In the genomic region with DNA sequence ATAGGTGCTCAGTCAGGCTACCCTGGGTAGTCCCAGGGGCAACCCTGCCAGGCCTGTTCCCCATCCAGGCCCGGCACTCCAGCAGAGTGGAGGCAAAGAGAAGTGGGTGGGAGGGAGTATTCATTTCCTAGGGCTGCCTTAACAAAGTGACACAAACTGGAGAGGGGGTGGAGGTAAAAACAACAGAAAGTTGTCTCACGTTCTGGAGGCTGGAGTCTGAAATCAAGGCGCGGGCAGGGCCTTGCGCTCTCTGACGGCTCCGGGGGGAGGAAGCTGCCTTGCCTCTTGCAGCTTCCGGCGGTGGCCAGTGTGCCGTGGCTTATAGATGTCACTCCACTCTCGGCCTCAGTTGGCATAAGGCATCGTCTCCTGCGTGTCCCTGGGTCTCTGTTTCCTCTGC, we compare ENCODE assay signal across 11 cellular contexts.
A peak's percentile ranks its signal among the peaks of the same experiment; 100 is the strongest.
DNase-seq lines count a peak whose midpoint lies in the region; ATAC-seq, FAIRE-seq and TF ChIP-seq lines count a peak whose summit lies in the region.
"Had no signal": no experiment of that assay in that cellular context is flagged by ENCODE, and none has a peak within 500 bp of the region (broad histone marks: within the 10 kb centered on the region; RNA-seq: fewer than 3 reads in every experiment).

No MANE protein-coding gene starts in this region.

- no peak overlapping the region for H3K27ac Mint-ChIP-seq in MCF 10A (ENCODE audit: low read depth, unreplicated experiment)
- H3K27ac Mint-ChIP-seq: brain had no signal

- POLR2A ChIA-PET in HepG2 (lab: Yijun Ruan, JAX) (no interaction called here), MCF 10A (lab: Yijun Ruan, JAX) (no interaction called here)

- H3K9me3 ChIP-seq in HepG2 (ENCODE audit: low read length): no peaks in the 10 kb centered on the region
- H3K9me3 ChIP-seq in right lobe of liver: no peaks in the 10 kb centered on the region
- H3K9me3 ChIP-seq in esophagus squamous epithelium: no peaks in the 10 kb centered on the region

- H3K27me3 ChIP-seq in HepG2 (ENCODE audit: control insufficient read depth in 1 of 2, insufficient read depth in 2 of 2, low read length in 2 of 2) (peaks cover 0 to 3% of the 10 kb centered on the region in 2 experiments; a peak in 3 of 5 replicates), right lobe of liver (no peaks in the 10 kb centered on the region), esophagus squamous epithelium (peaks cover 0 to 4% (median 0%) of the 10 kb centered on the region in 4 donors)

- BruUV-seq in HepG2 (replicated peaks; lab: Mats Ljungman, UMichigan): no TSS peak
- no TSS peak for BruUV-seq in MCF 10A (replicated peaks; lab: Mats Ljungman, UMichigan)

- TF ChIP-seq CTCF in HepG2 (CRISPR knock-in tag; IDR thresholded peaks at IDR 0.05) (no peak), right lobe of liver (IDR thresholded peaks at IDR 0.05) (no peak), MCF 10A (IDR thresholded peaks at IDR 0.05; ENCODE audit: unreplicated experiment) (no peak), esophagus squamous epithelium (IDR thresholded peaks at IDR 0.05) (no peak)

- H4K20me1 ChIP-seq in HepG2 (ENCODE audit: insufficient read depth, low read length): no peaks in the 10 kb centered on the region

- H3K9ac ChIP-seq in HepG2 (ENCODE audit: insufficient read depth, low read depth, low read length): no peak overlapping the region

- intact Hi-C loops in HepG2 (cut with micrococcal nuclease; ENCODE audit: unreplicated experiment) (no loop called here), right lobe of liver (cut with DNase I) (no loop called here), MCF 10A (cut with micrococcal nuclease) (no loop called here), esophagus squamous epithelium (cut with DNase I) (no loop called here)

- ATAC-seq in HepG2 (no peak), right lobe of liver (no peak), HG02642 (IDR thresholded peaks at IDR 0.05; ENCODE audit: poor library complexity, unreplicated experiment) (peak; percentile 74)

- no peak for TF ChIP-seq RAD21 in HepG2 (CRISPR knock-in tag; IDR thresholded peaks at IDR 0.05)

- H3K36me3 Mint-ChIP-seq in MCF 10A (ENCODE audit: insufficient read depth, unreplicated experiment): no peaks in the 10 kb centered on the region
- H3K36me3 Mint-ChIP-seq: brain had no signal

- FAIRE-seq in HepG2 (lab: Jason Lieb, UNC): no peak

- TF ChIP-seq EP300 in HepG2 (IDR thresholded peaks at IDR 0.05; ENCODE audit: low read depth in 2 of 2, low read length in 2 of 2) (no peak), HepG2 (CRISPR knock-in tag; IDR thresholded peaks at IDR 0.05; ENCODE audit: borderline replicate concordance) (no peak)

- DNase-seq in HepG2 (ENCODE audit: low spot score) (no peak), right lobe of liver (no peak), NCI-H69 (lab: John Stamatoyannopoulos, UW) (peak; percentile 32), MCF 10A (ENCODE audit: unreplicated experiment) (no peak), H4 (ENCODE audit: low spot score) (no peak), NCI-H446 (lab: John Stamatoyannopoulos, UW) (no peak), esophagus squamous epithelium (lab: John Stamatoyannopoulos, UW) (no peak)
- DNase-seq: NCI-H187 treated with DMSO at 0.1 percent for 48 hours, SHP77 had no signal

- no peaks in the 10 kb centered on the region for H3K4me1 ChIP-seq in HepG2 (ENCODE audit: insufficient read depth, low read length)
- H3K4me1 ChIP-seq in right lobe of liver: no peaks in the 10 kb centered on the region
- H3K4me1 ChIP-seq in esophagus squamous epithelium: peaks cover 0 to 11% (median 0%) of the 10 kb centered on the region in 3 donors

- H3K4me1 Mint-ChIP-seq in MCF 10A (ENCODE audit: insufficient read depth, unreplicated experiment): no peaks in the 10 kb centered on the region

- H2AFZ ChIP-seq in HepG2 (ENCODE audit: low read length): no peak overlapping the region

- no peak overlapping the region for H3K4me3 ChIP-seq in HepG2 (replicated peaks in 1 of 3; ENCODE audit: insufficient read depth in 1 of 3, low read depth in 2 of 3, low read length in 3 of 3)
- H3K4me3 ChIP-seq in right lobe of liver: no peak overlapping the region
- H3K4me3 ChIP-seq in esophagus squamous epithelium: no peak overlapping the region

- H3K4me3 Mint-ChIP-seq in MCF 10A (ENCODE audit: unreplicated experiment): no peak overlapping the region
- H3K4me3 Mint-ChIP-seq: brain had no signal

- peak overlapping the region; percentile 11; the same call in 1 of the 2 replicates for H3K4me2 ChIP-seq in HepG2 (ENCODE audit: low read depth, low read length)

- H3K9me3 Mint-ChIP-seq in MCF 10A (ENCODE audit: unreplicated experiment): no peaks in the 10 kb centered on the region

- H3K27ac ChIP-seq in HepG2 (ENCODE audit: extremely low read length, insufficient read depth, low read length) (no peak overlapping the region), right lobe of liver (no peak overlapping the region), esophagus squamous epithelium (no peak overlapping the region)

- peaks cover 18% of the 10 kb centered on the region for H3K27me3 Mint-ChIP-seq in MCF 10A (ENCODE audit: insufficient read depth, unreplicated experiment)
- H3K27me3 Mint-ChIP-seq: brain had no signal

- no peaks in the 10 kb centered on the region for H3K79me2 ChIP-seq in HepG2 (ENCODE audit: insufficient read depth, low read length)

- CTCF ChIA-PET in HepG2 (lab: Yijun Ruan, JAX; ENCODE audit: low intra/inter-chr PET ratio, low total read pairs): no interaction called here
- CTCF ChIA-PET in MCF 10A (lab: Yijun Ruan, JAX): no interaction called here

- in situ Hi-C loops in HepG2 (cut with HindIII; ENCODE audit: extremely low pct_ligation_motif_present, low pct_unique_long_range_greater_than_20kb): no loop called here

- WGBS in HepG2 (ENCODE audit: low lambda C conversion rate): 39% methylated on average over 13 of the region's 13 CpGs
- 56% methylated on average over 4 of the region's 13 CpGs for WGBS in right lobe of liver (ENCODE audit: insufficient coverage, low coverage, low lambda C conversion rate, missing lambda C conversion rate)
- WGBS in esophagus squamous epithelium, 2 donors: 57 to 86% methylated on average over 7 to 13 of the region's 13 CpGs

- TF ChIP-seq POLR2A in HepG2 (IDR thresholded peaks at IDR 0.05; ENCODE audit: insufficient read depth in 1 of 2, low read depth in 2 of 2, low read length in 2 of 2) (no peak), right lobe of liver (IDR thresholded peaks at IDR 0.05) (no peak), esophagus squamous epithelium (IDR thresholded peaks at IDR 0.05) (no peak)

- H3K36me3 ChIP-seq in HepG2 (replicated peaks in 1 of 2; ENCODE audit: control insufficient read depth in 1 of 2, insufficient read depth in 2 of 2, low read length in 2 of 2): no peaks in the 10 kb centered on the region
- H3K36me3 ChIP-seq in right lobe of liver: no peaks in the 10 kb centered on the region
- no peaks in the 10 kb centered on the region for H3K36me3 ChIP-seq in esophagus squamous epithelium

TF ChIP-seq in HepG2, 621 proteins besides CTCF, POLR2A, EP300 and RAD21 (continues in another document):
- TF ChIP-seq, protein P1, sequence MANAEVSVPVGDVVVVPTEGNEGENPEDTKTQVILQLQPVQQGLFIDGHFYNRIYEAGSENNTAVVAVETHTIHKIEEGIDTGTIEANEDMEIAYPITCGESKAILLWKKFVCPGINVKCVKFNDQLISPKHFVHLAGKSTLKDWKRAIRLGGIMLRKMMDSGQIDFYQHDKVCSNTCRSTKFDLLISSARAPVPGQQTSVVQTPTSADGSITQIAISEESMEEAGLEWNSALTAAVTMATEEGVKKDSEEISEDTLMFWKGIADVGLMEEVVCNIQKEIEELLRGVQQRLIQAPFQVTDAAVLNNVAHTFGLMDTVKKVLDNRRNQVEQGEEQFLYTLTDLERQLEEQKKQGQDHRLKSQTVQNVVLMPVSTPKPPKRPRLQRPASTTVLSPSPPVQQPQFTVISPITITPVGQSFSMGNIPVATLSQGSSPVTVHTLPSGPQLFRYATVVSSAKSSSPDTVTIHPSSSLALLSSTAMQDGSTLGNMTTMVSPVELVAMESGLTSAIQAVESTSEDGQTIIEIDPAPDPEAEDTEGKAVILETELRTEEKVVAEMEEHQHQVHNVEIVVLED (CRISPR knock-in tag; IDR thresholded peaks at IDR 0.05; ENCODE audit: borderline replicate concordance): no peak
- TF ChIP-seq ZMYM2 (CRISPR knock-in tag; IDR thresholded peaks at IDR 0.05): no peak
- TF ChIP-seq TP53 (CRISPR knock-in tag; conservative IDR thresholded peaks at IDR 0.05): no peak
- TF ChIP-seq DDIT3 (CRISPR knock-in tag; IDR thresholded peaks at IDR 0.05): no peak
- no peak for TF ChIP-seq ZNF556 (CRISPR knock-in tag; IDR thresholded peaks at IDR 0.05; ENCODE audit: borderline replicate concordance)
- TF ChIP-seq CREM (IDR thresholded peaks at IDR 0.05): no peak
- TF ChIP-seq CREM (CRISPR knock-in tag; IDR thresholded peaks at IDR 0.05): no peak
- TF ChIP-seq, protein P2, sequence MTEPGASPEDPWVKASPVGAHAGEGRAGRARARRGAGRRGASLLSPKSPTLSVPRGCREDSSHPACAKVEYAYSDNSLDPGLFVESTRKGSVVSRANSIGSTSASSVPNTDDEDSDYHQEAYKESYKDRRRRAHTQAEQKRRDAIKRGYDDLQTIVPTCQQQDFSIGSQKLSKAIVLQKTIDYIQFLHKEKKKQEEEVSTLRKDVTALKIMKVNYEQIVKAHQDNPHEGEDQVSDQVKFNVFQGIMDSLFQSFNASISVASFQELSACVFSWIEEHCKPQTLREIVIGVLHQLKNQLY (CRISPR knock-in tag; IDR thresholded peaks at IDR 0.05): no peak
- no peak for TF ChIP-seq ZNF383 (CRISPR knock-in tag; IDR thresholded peaks at IDR 0.05; ENCODE audit: borderline replicate concordance)
- TF ChIP-seq ZFP1 (CRISPR knock-in tag; IDR thresholded peaks at IDR 0.05): no peak
- TF ChIP-seq, protein P3, sequence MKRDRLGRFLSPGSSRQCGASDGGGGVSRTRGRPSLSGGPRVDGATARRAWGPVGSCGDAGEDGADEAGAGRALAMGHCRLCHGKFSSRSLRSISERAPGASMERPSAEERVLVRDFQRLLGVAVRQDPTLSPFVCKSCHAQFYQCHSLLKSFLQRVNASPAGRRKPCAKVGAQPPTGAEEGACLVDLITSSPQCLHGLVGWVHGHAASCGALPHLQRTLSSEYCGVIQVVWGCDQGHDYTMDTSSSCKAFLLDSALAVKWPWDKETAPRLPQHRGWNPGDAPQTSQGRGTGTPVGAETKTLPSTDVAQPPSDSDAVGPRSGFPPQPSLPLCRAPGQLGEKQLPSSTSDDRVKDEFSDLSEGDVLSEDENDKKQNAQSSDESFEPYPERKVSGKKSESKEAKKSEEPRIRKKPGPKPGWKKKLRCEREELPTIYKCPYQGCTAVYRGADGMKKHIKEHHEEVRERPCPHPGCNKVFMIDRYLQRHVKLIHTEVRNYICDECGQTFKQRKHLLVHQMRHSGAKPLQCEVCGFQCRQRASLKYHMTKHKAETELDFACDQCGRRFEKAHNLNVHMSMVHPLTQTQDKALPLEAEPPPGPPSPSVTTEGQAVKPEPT (CRISPR knock-in tag; IDR thresholded peaks at IDR 0.05; ENCODE audit: low read depth): no peak
